8 cellular contexts compared by ENCODE assay signal in the genomic region with DNA sequence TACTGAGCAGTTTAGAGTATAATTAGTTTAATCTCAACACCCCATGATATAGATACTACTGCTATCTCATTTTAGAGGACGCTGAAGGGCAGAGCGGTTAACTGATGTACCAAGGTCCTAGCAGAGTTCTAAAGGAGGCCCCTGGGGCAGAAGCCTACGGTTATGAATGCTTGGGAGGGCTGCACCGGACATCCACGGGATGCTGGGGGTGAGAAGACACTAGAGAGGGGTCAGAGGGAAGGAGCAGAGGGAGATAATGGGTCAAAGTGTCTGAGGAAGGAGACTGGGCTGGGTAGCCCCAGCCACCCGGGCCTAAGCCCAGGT. TPM values are rescaled to one million over a fixed set of nuclear protein-coding genes. Genes with fewer than 3 reads are reported as not detected.
DNase-seq lines count a peak whose midpoint lies in the region; ATAC-seq, FAIRE-seq and TF ChIP-seq lines count a peak whose summit lies in the region.

No MANE protein-coding gene starts in this region.

- TF ChIP-seq POLR2A in tibial nerve (IDR thresholded peaks at IDR 0.05) = no peak

- no peaks in the 10 kb centered on the region for H3K9me1 ChIP-seq in keratinocyte (ENCODE audit: control insufficient read depth, extremely low read depth, insufficient read depth, low read length)

- CTCF ChIA-PET in activated naive CD4-positive, alpha-beta T cell treated with anti-CD3 and anti-CD28 coated beads, Interleukin-2, amount 10 ng/mL, durations not matched to agents 7 days and 5 days (lab: Charles Lee) = interaction anchor here (1.1 kb wide), 1 partner anchor 44 kb away, joined by 3 read pairs; no protein-coding TSS in a partner anchor
- CTCF ChIA-PET in activated B cell treated with CpG ODN at 0.5 μM for 24 hours (lab: Charles Lee) = no interaction called here

- TF ChIP-seq EP300 in tibial nerve (IDR thresholded peaks at IDR 0.05) = no peak

- no peak for FAIRE-seq in keratinocyte (lab: Jason Lieb, UNC)

- H3K9me3 Mint-ChIP-seq in activated naive CD4-positive, alpha-beta T cell treated with anti-CD3 and anti-CD28 coated beads, Interleukin-2, amount 10 ng/mL, durations not matched to agents 7 days and 5 days = no peaks in the 10 kb centered on the region
- H3K9me3 Mint-ChIP-seq in activated B cell treated with CpG ODN at 0.5 μM for 24 hours = no peaks in the 10 kb centered on the region

- no peak for ATAC-seq in activated B cell treated with CpG ODN at 0.5 μM for 24 hours (ENCODE audit: low read depth)

- H3K4me3 Mint-ChIP-seq in activated naive CD4-positive, alpha-beta T cell treated with anti-CD3 and anti-CD28 coated beads, Interleukin-2, amount 10 ng/mL, durations not matched to agents 7 days and 5 days = peak overlapping the region; percentile 87
- peak overlapping the region; percentile 98 for H3K4me3 Mint-ChIP-seq in activated B cell treated with CpG ODN at 0.5 μM for 24 hours

- no peak for DNase-seq in activated naive CD4-positive, alpha-beta T cell treated with anti-CD3 and anti-CD28 coated beads, Interleukin-2, amount 10 ng/mL, durations not matched to agents 7 days and 5 days
- no peak for DNase-seq in activated naive CD4-positive, alpha-beta T cell treated with Interleukin-2 at 50 U/mL for 16 hours
- no peak for DNase-seq in activated B cell treated with CpG ODN at 0.5 μM for 24 hours
- DNase-seq in keratinocyte (ENCODE audit: low read depth, low spot score) = no peak
- no peak for DNase-seq in tibial nerve (ENCODE audit: low spot score in 2 of 2)
- DNase-seq in retina = no peak
- no peak for DNase-seq in T1000 (lab: John Stamatoyannopoulos, UW)
- no peak for DNase-seq in cerebellum (ENCODE audit: low spot score)

- peak overlapping the region; percentile 95 for H3K4me2 ChIP-seq in keratinocyte (ENCODE audit: control insufficient read depth, extremely low read depth, insufficient read depth, low read depth, low read length)

- H3K9ac ChIP-seq in keratinocyte (ENCODE audit: control insufficient read depth, extremely low read depth, insufficient read depth, low read length) = peak overlapping the region; percentile 45

- H3K4me3 ChIP-seq in keratinocyte (ENCODE audit: control insufficient read depth in 2 of 3, extremely low read depth in 1 of 3, insufficient read depth in 2 of 3, low read depth in 1 of 3, low read length in 3 of 3) (peak overlapping the region; percentile 67 to 100 (median 98)), tibial nerve (peak overlapping the region; percentile 62 to 80 (median 69))

- H3K4me1 Mint-ChIP-seq in activated naive CD4-positive, alpha-beta T cell treated with anti-CD3 and anti-CD28 coated beads, Interleukin-2, amount 10 ng/mL, durations not matched to agents 7 days and 5 days = peaks cover 42% of the 10 kb centered on the region
- H3K4me1 Mint-ChIP-seq in activated B cell treated with CpG ODN at 0.5 μM for 24 hours = peaks cover 29% of the 10 kb centered on the region

- H3K9me3 ChIP-seq in keratinocyte (ENCODE audit: control insufficient read depth, low read depth, low read length) (no peaks in the 10 kb centered on the region), tibial nerve (no peaks in the 10 kb centered on the region)

- H3K27ac ChIP-seq in keratinocyte (ENCODE audit: control insufficient read depth, insufficient read depth, low read length) (peak overlapping the region; percentile 1), tibial nerve (peak overlapping the region in 3 of 4 donors; percentile 78 to 80 (median 80))

- dilution Hi-C loops in keratinocyte (cut with MboI; ENCODE audit: extremely low pct_ligation_motif_present, low sequenced_read_pairs) = no loop called here

- intact Hi-C loops in activated B cell treated with CpG ODN at 0.5 μM for 24 hours (cut with micrococcal nuclease) = loop anchor here (1.0 kb wide), 1 partner anchor 1078 kb away; no protein-coding TSS in a partner anchor

- TF ChIP-seq CTCF in activated B cell treated with CpG ODN at 0.5 μM for 24 hours (IDR thresholded peaks at IDR 0.05) (no peak), keratinocyte (optimal IDR thresholded peaks at IDR 0.05 in 1 of 3, IDR thresholded peaks at IDR 0.05 in 1 of 3, conservative IDR thresholded peaks at IDR 0.05 in 1 of 3; ENCODE audit: extremely low read depth in 1 of 3, insufficient read depth in 2 of 3, low read length in 3 of 3) (no peak), tibial nerve (IDR thresholded peaks at IDR 0.05) (no peak)

- no peaks in the 10 kb centered on the region for H4K20me1 ChIP-seq in keratinocyte (ENCODE audit: control insufficient read depth, extremely low read depth, insufficient read depth, low read length)

- H3K36me3 ChIP-seq in keratinocyte (ENCODE audit: control insufficient read depth in 2 of 2, extremely low read depth in 1 of 2, insufficient read depth in 2 of 2, low read length in 2 of 2) (no peaks in the 10 kb centered on the region), tibial nerve (peaks cover 0 to 5% (median 0%) of the 10 kb centered on the region in 3 donors)

- H3K27me3 ChIP-seq in keratinocyte (ENCODE audit: control insufficient read depth, extremely low read depth, insufficient read depth, low read length) (no peaks in the 10 kb centered on the region), tibial nerve (no peaks in the 10 kb centered on the region)

- no peaks in the 10 kb centered on the region for H3K27me3 Mint-ChIP-seq in activated naive CD4-positive, alpha-beta T cell treated with anti-CD3 and anti-CD28 coated beads, Interleukin-2, amount 10 ng/mL, durations not matched to agents 7 days and 5 days
- no peaks in the 10 kb centered on the region for H3K27me3 Mint-ChIP-seq in activated B cell treated with CpG ODN at 0.5 μM for 24 hours

- H2AFZ ChIP-seq in keratinocyte (ENCODE audit: control insufficient read depth, low read length) = peak overlapping the region; percentile 85

- H3K27ac Mint-ChIP-seq in activated naive CD4-positive, alpha-beta T cell treated with anti-CD3 and anti-CD28 coated beads, Interleukin-2, amount 10 ng/mL, durations not matched to agents 7 days and 5 days = peak overlapping the region; percentile 100
- H3K27ac Mint-ChIP-seq in activated B cell treated with CpG ODN at 0.5 μM for 24 hours = peak overlapping the region; percentile 80

- H3K79me2 ChIP-seq in keratinocyte (ENCODE audit: control insufficient read depth, insufficient read depth, low read length) = peaks cover 15% of the 10 kb centered on the region

- 44 to 47% methylated on average over 6 of the region's 6 CpGs for WGBS in tibial nerve, 2 donors

- POLR2A ChIA-PET in activated B cell treated with CpG ODN at 0.5 μM for 24 hours (lab: Charles Lee) = no interaction called here

- H3K4me1 ChIP-seq in keratinocyte (ENCODE audit: control insufficient read depth, extremely low read depth, insufficient read depth, low read length) = peaks cover 25% of the 10 kb centered on the region
- peaks cover 0 to 30% (median 11%) of the 10 kb centered on the region in 4 donors for H3K4me1 ChIP-seq in tibial nerve

- H3K36me3 Mint-ChIP-seq in activated naive CD4-positive, alpha-beta T cell treated with anti-CD3 and anti-CD28 coated beads, Interleukin-2, amount 10 ng/mL, durations not matched to agents 7 days and 5 days = peaks cover 15% of the 10 kb centered on the region
- H3K36me3 Mint-ChIP-seq in activated B cell treated with CpG ODN at 0.5 μM for 24 hours (ENCODE audit: low read depth) = peaks cover 25% of the 10 kb centered on the region

RNA-seq across cellular contexts. Expression of a gene that starts 1.6 kb away (rescaled TPM):
- total RNA-seq in activated B cell treated with CpG ODN at 0.5 μM for 24 hours = 23.5 and 27.5 TPM in 2 replicates
- 23.8 to 35.4 TPM (median 33.1 TPM) in 3 replicates for polyA plus RNA-seq in keratinocyte
- 17.5 TPM for polyA plus RNA-seq in keratinocyte (2011; ENCODE audit: low read depth)
- polyA plus RNA-seq in keratinocyte (2011; cell fraction: cytosol; rRNA removed) = 16.8 and 31.6 TPM in 2 replicates
- 24.2 and 38.5 TPM in 2 replicates for polyA plus RNA-seq in keratinocyte (2011; cell fraction: nucleus; rRNA removed)
- polyA plus RNA-seq in keratinocyte (2012; ENCODE audit: low replicate concordance) = 17.6 and 25.2 TPM in 2 replicates
- 3.5 to 10.4 TPM (median 5.5 TPM) in 3 replicates for polyA minus RNA-seq in keratinocyte
- 5.2 TPM for polyA minus RNA-seq in keratinocyte (2011; cell fraction: cytosol; rRNA and poly(A)+ RNA removed)
- polyA minus RNA-seq in keratinocyte (2011; cell fraction: nucleus; rRNA and poly(A)+ RNA removed) = 7.9 and 11.4 TPM in 2 replicates
- total RNA-seq in tibial nerve = 10 to 100 TPM; 11.1 to 19.5 (median 15.5) TPM
- total RNA-seq in cerebellum = 30.1 TPM

RNA-seq across cellular contexts. Expression of a gene that starts 56.3 kb away (rescaled TPM):
- total RNA-seq in activated B cell treated with CpG ODN at 0.5 μM for 24 hours (22.3 and 22.5 TPM in 2 replicates), tibial nerve (10 to 100 TPM; 30.2 to 42.0 (median 41.2) TPM), cerebellum (58.5 TPM)
- 8.7 to 11.7 TPM (median 10.4 TPM) in 3 replicates for polyA plus RNA-seq in keratinocyte
- polyA plus RNA-seq in keratinocyte (2011; ENCODE audit: low read depth) = 3.4 TPM
- polyA plus RNA-seq in keratinocyte (2011; cell fraction: cytosol; rRNA removed) = 8.6 and 14.6 TPM in 2 replicates
- 7.0 and 10.4 TPM in 2 replicates for polyA plus RNA-seq in keratinocyte (2011; cell fraction: nucleus; rRNA removed)
- 6.1 and 6.2 TPM in 2 replicates for polyA plus RNA-seq in keratinocyte (2012; ENCODE audit: low replicate concordance)
- 6.1 to 36.4 TPM (median 21.8 TPM) in 3 replicates for polyA minus RNA-seq in keratinocyte
- 21.5 TPM for polyA minus RNA-seq in keratinocyte (2011; cell fraction: cytosol; rRNA and poly(A)+ RNA removed)
- 9.4 and 26.5 TPM in 2 replicates for polyA minus RNA-seq in keratinocyte (2011; cell fraction: nucleus; rRNA and poly(A)+ RNA removed)
